Comparison of ENCODE assay signal across 17 cellular contexts in the genomic region with DNA sequence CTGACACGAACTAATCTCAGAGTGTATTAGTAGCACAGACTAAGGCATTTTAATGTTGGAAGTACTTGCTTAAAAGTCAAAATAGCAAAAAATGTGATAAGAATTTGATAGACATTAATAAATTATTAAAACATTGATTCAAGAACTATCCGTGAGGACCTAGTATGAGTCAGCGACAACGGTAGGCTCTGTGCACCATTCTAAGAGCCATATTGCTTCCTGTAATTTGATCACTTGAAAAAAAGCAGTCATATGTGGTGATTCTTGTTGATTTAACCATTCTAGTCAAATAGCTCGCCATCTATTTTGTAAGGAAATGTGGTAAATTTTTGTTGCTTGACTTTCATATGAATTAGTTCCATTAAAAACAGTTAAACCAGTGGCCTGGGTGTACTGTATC.
"Had no signal": no experiment of that assay in that cellular context is flagged by ENCODE, and none has a peak within 500 bp of the region (broad histone marks: within the 10 kb centered on the region; RNA-seq: fewer than 3 reads in every experiment).

No MANE protein-coding gene starts in this region.

- FAIRE-seq: frontal cortex, islet of Langerhans had no signal

- ATAC-seq: activated CD8-positive, alpha-beta T cell treated with anti-CD3 and anti-CD28 coated beads, Interleukin-2, amount 10 ng/mL, durations not matched to agents 7 days and 5 days; heart left ventricle; left lobe of liver; naive thymus-derived CD4-positive, alpha-beta T cell; stimulated activated naive CD8-positive, alpha-beta T cell treated with anti-CD3 and anti-CD28 coated beads, Interleukin-15, amount 100 ng/mL, for 72 hours; upper lobe of right lung; WTC11 had no signal

- DNase-seq: activated CD4-positive, alpha-beta T cell treated with anti-CD3 and anti-CD28 coated beads for 48 hours; activated CD8-positive, alpha-beta memory T cell treated with anti-CD3 and anti-CD28 coated beads, Interleukin-2, amount 50 U/mL, for 48 hours; activated CD8-positive, alpha-beta T cell treated with anti-CD3 and anti-CD28 coated beads, Interleukin-2, amount 10 ng/mL, durations not matched to agents 7 days and 5 days; activated naive CD8-positive, alpha-beta T cell treated with anti-CD3 and anti-CD28 coated beads, Interleukin-2, amount 10 ng/mL, durations not matched to agents 7 days and 5 days; anterior cingulate cortex; heart left ventricle; mammary epithelial cell; naive thymus-derived CD4-positive, alpha-beta T cell; stimulated activated CD4-positive, alpha-beta T cell treated with anti-CD3 and anti-CD28 coated beads, Interleukin-15, amount 100 ng/mL, for 24 hours; stimulated activated CD4-positive, alpha-beta T cell treated with anti-CD3 and anti-CD28 coated beads, Interleukin-4, amount 100 ng/mL, for 4 hours; stimulated activated naive CD8-positive, alpha-beta T cell treated with anti-CD3 and anti-CD28 coated beads, Interleukin-15, amount 100 ng/mL, for 72 hours; testis; upper lobe of right lung had no signal
